Comparison of ENCODE assay signal across 1 cellular context in the genomic region with DNA sequence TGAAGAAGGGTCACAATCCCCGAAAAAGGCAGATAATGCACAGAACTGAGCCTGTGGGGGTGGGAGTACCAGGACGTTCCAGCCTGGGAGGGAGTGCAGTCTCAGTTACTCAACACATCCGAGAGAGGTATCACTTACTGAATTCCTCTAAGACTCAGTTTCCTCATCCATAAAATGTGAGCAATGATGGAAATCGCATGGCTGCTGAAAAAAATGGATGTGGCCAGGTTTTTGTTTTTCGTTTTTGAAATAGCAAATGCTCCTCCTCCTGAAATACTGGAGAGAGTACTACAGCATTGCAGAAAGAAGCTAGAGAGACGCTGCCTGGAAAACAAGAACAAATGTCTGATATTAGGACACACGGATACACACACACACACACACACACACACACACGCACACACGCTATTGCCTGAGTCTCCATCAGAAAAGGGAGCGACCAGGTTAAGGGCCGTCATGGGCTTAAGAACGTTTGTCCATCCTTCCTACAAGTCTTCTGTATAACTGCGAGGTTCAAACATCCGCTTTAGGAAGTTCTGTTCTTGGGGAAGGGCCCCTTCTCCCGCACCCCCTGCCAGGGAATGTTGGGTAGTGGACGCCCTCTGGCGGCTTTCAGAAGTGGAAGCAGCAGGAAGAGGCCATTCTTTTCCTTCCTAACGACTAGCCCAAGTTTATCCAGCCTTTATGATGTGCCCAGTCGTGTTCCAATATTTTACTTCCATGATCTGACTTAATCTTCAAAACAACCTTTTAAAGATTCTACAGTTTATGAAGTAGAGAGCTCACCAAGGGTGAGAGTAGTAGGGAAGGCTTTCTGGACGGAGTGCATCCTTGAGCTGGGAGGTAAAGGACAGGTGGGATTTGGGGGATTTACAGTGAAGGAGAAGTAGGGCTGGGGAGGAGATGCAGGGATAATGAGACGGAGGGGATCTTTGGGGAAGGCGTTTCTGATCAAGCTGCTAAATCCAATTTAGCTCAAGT.
TF ChIP-seq lines count a peak whose summit lies in the region.

No MANE protein-coding gene starts in this region.

TF ChIP-seq in neural cell, 6 proteins besides CTCF, POLR2A, EP300 and RAD21:
- TF ChIP-seq, protein P1, sequence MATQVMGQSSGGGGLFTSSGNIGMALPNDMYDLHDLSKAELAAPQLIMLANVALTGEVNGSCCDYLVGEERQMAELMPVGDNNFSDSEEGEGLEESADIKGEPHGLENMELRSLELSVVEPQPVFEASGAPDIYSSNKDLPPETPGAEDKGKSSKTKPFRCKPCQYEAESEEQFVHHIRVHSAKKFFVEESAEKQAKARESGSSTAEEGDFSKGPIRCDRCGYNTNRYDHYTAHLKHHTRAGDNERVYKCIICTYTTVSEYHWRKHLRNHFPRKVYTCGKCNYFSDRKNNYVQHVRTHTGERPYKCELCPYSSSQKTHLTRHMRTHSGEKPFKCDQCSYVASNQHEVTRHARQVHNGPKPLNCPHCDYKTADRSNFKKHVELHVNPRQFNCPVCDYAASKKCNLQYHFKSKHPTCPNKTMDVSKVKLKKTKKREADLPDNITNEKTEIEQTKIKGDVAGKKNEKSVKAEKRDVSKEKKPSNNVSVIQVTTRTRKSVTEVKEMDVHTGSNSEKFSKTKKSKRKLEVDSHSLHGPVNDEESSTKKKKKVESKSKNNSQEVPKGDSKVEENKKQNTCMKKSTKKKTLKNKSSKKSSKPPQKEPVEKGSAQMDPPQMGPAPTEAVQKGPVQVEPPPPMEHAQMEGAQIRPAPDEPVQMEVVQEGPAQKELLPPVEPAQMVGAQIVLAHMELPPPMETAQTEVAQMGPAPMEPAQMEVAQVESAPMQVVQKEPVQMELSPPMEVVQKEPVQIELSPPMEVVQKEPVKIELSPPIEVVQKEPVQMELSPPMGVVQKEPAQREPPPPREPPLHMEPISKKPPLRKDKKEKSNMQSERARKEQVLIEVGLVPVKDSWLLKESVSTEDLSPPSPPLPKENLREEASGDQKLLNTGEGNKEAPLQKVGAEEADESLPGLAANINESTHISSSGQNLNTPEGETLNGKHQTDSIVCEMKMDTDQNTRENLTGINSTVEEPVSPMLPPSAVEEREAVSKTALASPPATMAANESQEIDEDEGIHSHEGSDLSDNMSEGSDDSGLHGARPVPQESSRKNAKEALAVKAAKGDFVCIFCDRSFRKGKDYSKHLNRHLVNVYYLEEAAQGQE (IDR thresholded peaks at IDR 0.05; ENCODE audit: borderline replicate concordance) = no peak
- TF ChIP-seq SMC3 (conservative IDR thresholded peaks at IDR 0.05; ENCODE audit: poor library complexity) = peak; percentile 84
